In the genomic region with DNA sequence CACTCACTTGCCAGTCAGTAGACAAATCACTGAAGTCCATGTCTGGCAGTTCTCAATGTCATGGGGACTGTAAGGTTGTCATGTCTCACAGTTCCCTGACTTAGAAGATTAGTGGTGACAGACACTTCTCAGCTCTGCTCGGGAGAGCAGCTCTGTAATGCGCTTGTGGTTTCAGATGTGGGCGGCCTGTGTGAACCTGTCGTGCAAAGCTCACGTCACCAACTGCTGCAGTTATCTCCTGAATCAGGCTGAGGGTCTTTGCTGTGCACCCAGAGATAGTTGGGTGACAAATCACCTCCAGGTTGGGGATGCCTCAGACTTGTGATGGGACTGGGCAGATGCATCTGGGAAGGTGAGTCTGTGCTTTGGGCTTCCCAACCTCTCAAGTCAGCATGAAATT, we compare ENCODE assay signal across 8 cellular contexts. TPM values are rescaled to one million over a fixed set of nuclear protein-coding genes. Genes with fewer than 3 reads are reported as not detected.
DNase-seq lines count a peak whose midpoint lies in the region; ATAC-seq, FAIRE-seq and TF ChIP-seq lines count a peak whose summit lies in the region.

A gene with protein sequence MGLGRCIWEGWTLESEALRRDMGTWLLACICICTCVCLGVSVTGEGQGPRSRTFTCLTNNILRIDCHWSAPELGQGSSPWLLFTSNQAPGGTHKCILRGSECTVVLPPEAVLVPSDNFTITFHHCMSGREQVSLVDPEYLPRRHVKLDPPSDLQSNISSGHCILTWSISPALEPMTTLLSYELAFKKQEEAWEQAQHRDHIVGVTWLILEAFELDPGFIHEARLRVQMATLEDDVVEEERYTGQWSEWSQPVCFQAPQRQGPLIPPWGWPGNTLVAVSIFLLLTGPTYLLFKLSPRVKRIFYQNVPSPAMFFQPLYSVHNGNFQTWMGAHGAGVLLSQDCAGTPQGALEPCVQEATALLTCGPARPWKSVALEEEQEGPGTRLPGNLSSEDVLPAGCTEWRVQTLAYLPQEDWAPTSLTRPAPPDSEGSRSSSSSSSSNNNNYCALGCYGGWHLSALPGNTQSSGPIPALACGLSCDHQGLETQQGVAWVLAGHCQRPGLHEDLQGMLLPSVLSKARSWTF (plus strand): TSS at position 261 of the 400 bp plus-strand sequence. CDS start 64 bp downstream, at position 325.

- H3K9me3 ChIP-seq in osteoblast (ENCODE audit: low read depth, low read length) = no peaks in the 10 kb centered on the region
- no peaks in the 10 kb centered on the region for H3K9me3 ChIP-seq in gastrocnemius medialis

- no peak for TF ChIP-seq POLR2A in GM12892 (IDR thresholded peaks at IDR 0.05; ENCODE audit: low read depth, low read length)
- no peak for TF ChIP-seq POLR2A in gastrocnemius medialis (IDR thresholded peaks at IDR 0.05)

- in situ Hi-C loops in gastrocnemius medialis (cut with MboI; ENCODE audit: low sequenced_read_pairs in 4 of 4) = no loop called here

- intact Hi-C loops in gastrocnemius medialis (cut with DNase I; ENCODE audit: low total_unique reads) = no loop called here

- ATAC-seq in HG02870 (IDR thresholded peaks at IDR 0.05; ENCODE audit: unreplicated experiment) (peak; percentile 90), GM19467 (IDR thresholded peaks at IDR 0.05; ENCODE audit: unreplicated experiment) (no peak), gastrocnemius medialis (no peak)

- H3K4me2 ChIP-seq in osteoblast (ENCODE audit: insufficient read depth, low read length) = no peak within 1 kb of the TSS

- H3K27me3 ChIP-seq in osteoblast (ENCODE audit: insufficient read depth, low read length) (no peaks in the 10 kb centered on the region), gastrocnemius medialis (no peaks in the 10 kb centered on the region)

- H4K20me1 ChIP-seq in osteoblast (ENCODE audit: insufficient read depth, low read length) = no peaks in the 10 kb centered on the region

- no peak for TF ChIP-seq CTCF in osteoblast (IDR thresholded peaks at IDR 0.05; ENCODE audit: extremely low read depth, low read depth, low read length)
- no peak for TF ChIP-seq CTCF in gastrocnemius medialis (IDR thresholded peaks at IDR 0.05 in 4 of 5, conservative IDR thresholded peaks at IDR 0.05 in 1 of 5)

- H3K4me3 ChIP-seq in osteoblast (ENCODE audit: insufficient read depth, low read length) (no peak within 1 kb of the TSS), gastrocnemius medialis (no peak within 1 kb of the TSS)

- H3K27ac ChIP-seq in osteoblast (ENCODE audit: low read depth, low read length) (no peak within 1 kb of the TSS), gastrocnemius medialis (no peak within 1 kb of the TSS)

- H3K36me3 ChIP-seq in osteoblast (ENCODE audit: insufficient read depth, low read length) (no peaks in the 10 kb centered on the region), gastrocnemius medialis (no peaks in the 10 kb centered on the region)

- no peak within 1 kb of the TSS for H2AFZ ChIP-seq in osteoblast (ENCODE audit: low read length)

- H3K79me2 ChIP-seq in osteoblast (ENCODE audit: insufficient read depth, low read length) = no peaks in the 10 kb centered on the region

- peak; percentile 21 for DNase-seq in GM12892 (ENCODE audit: insufficient read length)
- peak; percentile 19 for DNase-seq in activated CD4-positive, alpha-beta T cell treated with anti-CD3 and anti-CD28 coated beads, Interleukin-2, amount 50 U/mL, for 1 hour
- peak; percentile 58 for DNase-seq in osteoblast (ENCODE audit: insufficient read length, low spot score, missing footprints)
- no peak for DNase-seq in gastrocnemius medialis
- no peak for DNase-seq in A172 (ENCODE audit: low spot score)
- no peak for DNase-seq in NCI-H526 treated with DMSO at 0.1 percent for 48 hours (lab: John Stamatoyannopoulos, UW)

- peak; percentile 75 for FAIRE-seq in GM12892 (lab: Jason Lieb, UNC)

- H3K4me1 ChIP-seq in osteoblast (ENCODE audit: insufficient read depth, low read length) = no peaks in the 10 kb centered on the region
- H3K4me1 ChIP-seq in gastrocnemius medialis = no peaks in the 10 kb centered on the region

RNA-seq across cellular contexts. Expression of the gene that starts here (rescaled TPM):
- 6.0 TPM for polyA plus RNA-seq in GM12892 (2012; ENCODE audit: missing spikeins)
- total RNA-seq in osteoblast (not detected in 2 replicates), gastrocnemius medialis (under 1 TPM in 1 of 4 donors, not detected in 3; 0.20 TPM)
- 0.14 TPM in 1 of 2 replicates, not detected in the other for total RNA-seq in A172 (2014; rRNA removed; shearing (Covaris generic))

Comparison
In these comparisons a context has a peak if more than half of its experiments do, and no peak if none do; other contexts are left out.
1. Peak in DNase-seq in osteoblast; RNA of the gene not detected or under 1 TPM.
2. DNase-seq: peak in GM12892 (single experiment) and activated CD4-positive, alpha-beta T cell treated with anti-CD3 and anti-CD28 coated beads, Interleukin-2, amount 50 U/mL, for 1 hour (single experiment); none in gastrocnemius medialis (0 of 2), A172 (single experiment) and NCI-H526 treated with DMSO at 0.1 percent for 48 hours (single experiment).